ENCODE assay signal across 23 cellular contexts in the genomic region with DNA sequence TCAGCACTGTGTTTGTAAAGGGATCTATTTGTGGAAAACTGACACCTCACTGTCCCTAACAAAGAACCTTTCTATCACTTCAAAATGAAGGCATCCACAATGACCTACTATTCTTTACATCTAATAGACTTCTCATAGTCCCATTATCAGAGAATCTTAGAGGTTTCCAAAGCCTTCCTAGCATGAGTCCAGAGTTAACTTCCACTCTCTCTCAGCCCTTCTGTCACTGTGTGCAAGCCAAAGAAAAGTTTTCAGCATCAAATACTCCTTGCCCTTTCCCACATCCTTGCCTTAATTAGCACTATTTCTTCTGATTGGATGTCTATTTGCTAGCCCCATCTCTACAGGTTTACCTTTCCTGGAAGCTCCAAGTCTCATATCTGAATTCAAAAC.
DNase-seq lines count a peak whose midpoint lies in the region; FAIRE-seq and TF ChIP-seq lines count a peak whose summit lies in the region.
"Had no signal": no experiment of that assay in that cellular context is flagged by ENCODE, and none has a peak within 500 bp of the region (broad histone marks: within the 10 kb centered on the region; RNA-seq: fewer than 3 reads in every experiment).

No MANE protein-coding gene starts in this region.

- no peak overlapping the region for H3K4me3 ChIP-seq in mammary epithelial cell (replicated peaks in 1 of 3; ENCODE audit: insufficient read depth in 1 of 3, low read depth in 2 of 3, low read length in 3 of 3)
- H3K4me3 ChIP-seq in coronary artery: no peak overlapping the region
- H3K4me3 ChIP-seq in small intestine (ENCODE audit: low read depth in 1 of 2, low read length in 2 of 2): no peak overlapping the region
- H3K4me3 ChIP-seq: HAP-1, prostate gland had no signal

- no peak overlapping the region for H3K4me3 Mint-ChIP-seq in progenitor cell of endocrine pancreas (ENCODE audit: low read depth)
- H3K4me3 Mint-ChIP-seq: activated B cell treated with CpG ODN at 0.5 μM for 24 hours had no signal

- intact Hi-C loops in mammary epithelial cell (cut with micrococcal nuclease): no loop called here

- H3K4me2 ChIP-seq in mammary epithelial cell (ENCODE audit: insufficient read depth, low read depth, low read length): no peak overlapping the region

- peak overlapping the region; percentile 80 for H3K27ac Mint-ChIP-seq in progenitor cell of endocrine pancreas
- H3K27ac Mint-ChIP-seq: activated B cell treated with CpG ODN at 0.5 μM for 24 hours; activated naive CD4-positive, alpha-beta T cell treated with anti-CD3 and anti-CD28 coated beads, Interleukin-2, amount 50 U/mL, for 72 hours; activated T-helper 2 cell treated with anti-CD3 and anti-CD28 coated beads, Interferon-gamma antibody, Interleukin-2, Interleukin-4, amounts not matched to agents 10 μg/mL and 5 μg/mL and 100 μg/mL, durations not matched to agents 14 hours and 24 hours and 36 hours had no signal

- DNase-seq in DMS 273 treated with DMSO at 0.1 percent for 48 hours (lab: John Stamatoyannopoulos, UW) (peak; percentile 67), NCI-H69 (lab: John Stamatoyannopoulos, UW) (peak; percentile 60), globus pallidus (ENCODE audit: low spot score) (peak; percentile 66), progenitor cell of endocrine pancreas (ENCODE audit: low spot score, unreplicated experiment) (no peak), mammary epithelial cell (no peak), coronary artery (ENCODE audit: low spot score) (no peak), small intestine (no peak)
- DNase-seq: activated B cell treated with CpG ODN at 0.5 μM for 24 hours; activated CD4-positive, alpha-beta T cell treated with anti-CD3 and anti-CD28 coated beads, Interleukin-2, amount 50 U/mL, for 48 hours; activated CD8-positive, alpha-beta memory T cell treated with anti-CD3 and anti-CD28 coated beads, Interleukin-2, amount 50 U/mL, for 4 hours; aorta; EL; foreskin fibroblast; Karpas-422; MV-4-11; NCI-H1694; T-helper 9 cell had no signal

- no peaks in the 10 kb centered on the region for H3K79me2 ChIP-seq in mammary epithelial cell (ENCODE audit: insufficient read depth, low read length)

- H3K36me3 Mint-ChIP-seq in progenitor cell of endocrine pancreas (ENCODE audit: insufficient read depth): no peaks in the 10 kb centered on the region
- H3K36me3 Mint-ChIP-seq: activated naive CD4-positive, alpha-beta T cell treated with anti-CD3 and anti-CD28 coated beads, Interleukin-2, amount 50 U/mL, for 72 hours had no signal

- no peaks in the 10 kb centered on the region for H3K27me3 Mint-ChIP-seq in progenitor cell of endocrine pancreas
- H3K27me3 Mint-ChIP-seq: activated B cell treated with CpG ODN at 0.5 μM for 24 hours had no signal

- no peak overlapping the region for H3K27ac ChIP-seq in mammary epithelial cell (ENCODE audit: insufficient read depth, low read depth, low read length)
- H3K27ac ChIP-seq in coronary artery: no peak overlapping the region
- no peak overlapping the region for H3K27ac ChIP-seq in small intestine (ENCODE audit: low read depth in 1 of 2, low read length in 1 of 2)
- H3K27ac ChIP-seq: C4-2B, prostate gland had no signal

- CTCF ChIA-PET in mammary epithelial cell (lab: Charles Lee; ENCODE audit: low non-redundant PET): interaction anchor here (0.6 kb wide), 1 partner anchor 35 kb away, joined by 5 read pairs; no protein-coding TSS in a partner anchor

- H4K20me1 ChIP-seq in mammary epithelial cell (ENCODE audit: insufficient read depth, low read length): no peaks in the 10 kb centered on the region

- FAIRE-seq in small intestine (lab: Jason Lieb, UNC): no peak
- FAIRE-seq: urothelium cell line had no signal

- H3K4me1 Mint-ChIP-seq in progenitor cell of endocrine pancreas (ENCODE audit: low read depth): peaks cover 48% of the 10 kb centered on the region
- H3K4me1 Mint-ChIP-seq: activated B cell treated with CpG ODN at 0.5 μM for 24 hours had no signal

- TF ChIP-seq CTCF in progenitor cell of endocrine pancreas (IDR thresholded peaks at IDR 0.05; ENCODE audit: unreplicated experiment) (no peak), mammary epithelial cell (conservative IDR thresholded peaks at IDR 0.05 in 1 of 2, IDR thresholded peaks at IDR 0.05 in 1 of 2; ENCODE audit: extremely low read depth in 1 of 2, insufficient read depth in 1 of 2, low read depth in 1 of 2, low read length in 2 of 2) (no peak), coronary artery (IDR thresholded peaks at IDR 0.05) (no peak)

- no peaks in the 10 kb centered on the region for H3K36me3 ChIP-seq in mammary epithelial cell (ENCODE audit: insufficient read depth, low read length)
- H3K36me3 ChIP-seq in small intestine (ENCODE audit: control insufficient read depth in 2 of 2, insufficient read depth in 2 of 2, low read length in 2 of 2): no peaks in the 10 kb centered on the region
- H3K36me3 ChIP-seq: HAP-1, prostate gland had no signal

- H3K27me3 ChIP-seq in mammary epithelial cell (ENCODE audit: insufficient read depth, low read length) (no peaks in the 10 kb centered on the region), small intestine (ENCODE audit: control insufficient read depth in 2 of 2, insufficient read depth in 2 of 2, low read length in 2 of 2) (no peaks in the 10 kb centered on the region)

- no peak overlapping the region for H2AFZ ChIP-seq in mammary epithelial cell (ENCODE audit: low read depth, low read length)

- in situ Hi-C loops in mammary epithelial cell (cut with MboI; ENCODE audit: low sequenced_read_pairs in 2 of 2): no loop called here

- no peaks in the 10 kb centered on the region for H3K9me3 ChIP-seq in mammary epithelial cell (replicated peaks; ENCODE audit: insufficient read depth, low read length)
- H3K9me3 ChIP-seq in small intestine (ENCODE audit: control insufficient read depth, low read depth): no peaks in the 10 kb centered on the region
- H3K9me3 ChIP-seq: HAP-1, prostate gland had no signal

- dilution Hi-C loops in mammary epithelial cell (cut with HindIII; ENCODE audit: low sequenced_read_pairs): no loop called here

- H3K9me3 Mint-ChIP-seq in progenitor cell of endocrine pancreas (ENCODE audit: low read depth): no peaks in the 10 kb centered on the region
- H3K9me3 Mint-ChIP-seq: activated B cell treated with CpG ODN at 0.5 μM for 24 hours; activated naive CD4-positive, alpha-beta T cell treated with anti-CD3 and anti-CD28 coated beads, Interleukin-2, amount 50 U/mL, for 72 hours; activated T-helper 2 cell treated with anti-CD3 and anti-CD28 coated beads, Interferon-gamma antibody, Interleukin-2, Interleukin-4, amounts not matched to agents 10 μg/mL and 5 μg/mL and 100 μg/mL, durations not matched to agents 14 hours and 24 hours and 36 hours had no signal

- H3K9ac ChIP-seq in mammary epithelial cell (ENCODE audit: insufficient read depth, low read length): no peak overlapping the region

- no TSS peak for BruUV-seq in mammary epithelial cell (replicated peaks; lab: Mats Ljungman, UMichigan)

- H3K4me1 ChIP-seq in mammary epithelial cell (ENCODE audit: insufficient read depth, low read length): no peaks in the 10 kb centered on the region
- no peaks in the 10 kb centered on the region for H3K4me1 ChIP-seq in small intestine (ENCODE audit: control insufficient read depth in 2 of 2, insufficient read depth in 1 of 2, low read depth in 1 of 2, low read length in 1 of 2)
- H3K4me1 ChIP-seq: prostate gland had no signal

Comparison
In these comparisons a context has a peak if more than half of its experiments do, and no peak if none do; other contexts are left out.
1. DNase-seq: peak in DMS 273 treated with DMSO at 0.1 percent for 48 hours (single experiment), NCI-H69 (single experiment) and globus pallidus (single experiment); none in progenitor cell of endocrine pancreas (single experiment), mammary epithelial cell (single experiment), coronary artery (single experiment) and small intestine (single experiment).